ENCODE assay signal across 11 cellular contexts in the genomic region with DNA sequence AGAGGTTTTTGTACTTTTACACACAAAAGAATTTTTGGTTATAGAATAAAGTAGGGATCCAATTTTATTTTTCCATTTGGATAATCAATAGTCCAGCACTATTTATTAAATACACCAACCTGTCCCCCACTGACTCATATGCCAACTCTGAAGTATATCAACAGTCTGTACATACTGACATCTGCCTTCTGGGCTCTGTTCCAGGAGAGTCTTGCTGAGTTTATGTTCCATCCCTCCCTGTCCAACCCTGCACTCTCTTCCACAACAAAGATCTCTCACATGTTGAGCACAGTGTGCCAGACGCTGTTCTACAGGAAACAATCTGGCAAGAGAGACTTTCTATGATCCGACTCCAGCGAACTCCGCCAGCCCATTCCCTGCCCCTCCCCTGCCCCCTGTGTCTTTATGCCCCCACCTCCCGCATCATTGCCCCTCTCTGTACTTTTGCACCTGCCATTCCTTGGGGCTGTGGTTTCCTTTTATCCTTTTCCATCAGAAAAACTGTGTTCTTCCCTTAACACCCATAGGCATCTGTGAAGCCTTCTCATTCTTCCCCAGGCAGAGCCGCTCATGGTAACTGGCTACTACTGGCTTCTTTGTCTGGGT. TPM values are rescaled to one million over a fixed set of nuclear protein-coding genes. Genes with fewer than 3 reads are reported as not detected.
DNase-seq lines count a peak whose midpoint lies in the region; ATAC-seq and TF ChIP-seq lines count a peak whose summit lies in the region.
"Had no signal": no experiment of that assay in that cellular context is flagged by ENCODE, and none has a peak within 500 bp of the region (broad histone marks: within the 10 kb centered on the region; RNA-seq: fewer than 3 reads in every experiment).

No MANE protein-coding gene starts in this region.

- no peak overlapping the region for H3K9ac ChIP-seq in mammary epithelial cell (ENCODE audit: insufficient read depth, low read length)
- no peak overlapping the region for H3K9ac ChIP-seq in neuronal stem cell (ENCODE audit: low read depth, low read length, poor library complexity)
- H3K9ac ChIP-seq: KMS-11 had no signal

- CTCF ChIA-PET in mammary epithelial cell (lab: Charles Lee; ENCODE audit: low non-redundant PET), result no interaction called here

- no peak overlapping the region for H3K18ac ChIP-seq in neuronal stem cell (ENCODE audit: low read length)

- H3K27me3 Mint-ChIP-seq in stimulated activated memory B cell treated with anti-CD40 and anti-IgM and Interleukin-4, amounts not matched to agents 10 μg/mL and 1 μg/mL and 100 μg/mL, for 72 hours, result peaks cover 68% of the 10 kb centered on the region
- H3K27me3 Mint-ChIP-seq in nephron progenitor cell (ENCODE audit: low read depth, poor library complexity), result peaks cover 23% of the 10 kb centered on the region

- H3K4me2 ChIP-seq in mammary epithelial cell (ENCODE audit: insufficient read depth, low read depth, low read length) (peak overlapping the region; percentile 27), neuronal stem cell (ENCODE audit: insufficient read depth, low read length, poor library complexity, severe bottlenecking) (no peak overlapping the region)
- H3K4me2 ChIP-seq: KMS-11 had no signal

- no peak overlapping the region for H4K8ac ChIP-seq in neuronal stem cell (ENCODE audit: low read depth, low read length)

- H3K27me3 ChIP-seq in mammary epithelial cell (ENCODE audit: insufficient read depth, low read length), result peaks cover 6% of the 10 kb centered on the region
- peaks cover 0 to 31% (median 0%) of the 10 kb centered on the region in 3 experiments for H3K27me3 ChIP-seq in neuronal stem cell (ENCODE audit: control insufficient read depth in 3 of 3, insufficient read depth in 3 of 3, low read depth in 1 of 3, low read length in 3 of 3)

- no peak overlapping the region for H3K27ac ChIP-seq in mammary epithelial cell (ENCODE audit: insufficient read depth, low read depth, low read length)
- no peak overlapping the region for H3K27ac ChIP-seq in neuronal stem cell (replicated peaks; ENCODE audit: low read length)
- H3K27ac ChIP-seq: epithelial cell of prostate, KMS-11 had no signal

- no peak overlapping the region for H2BK15ac ChIP-seq in neuronal stem cell (ENCODE audit: low read length)

- H3K36me3 ChIP-seq in mammary epithelial cell (ENCODE audit: insufficient read depth, low read length), result no peaks in the 10 kb centered on the region
- no peaks in the 10 kb centered on the region for H3K36me3 ChIP-seq in neuronal stem cell (replicated peaks in 1 of 2; ENCODE audit: control insufficient read depth in 2 of 2, insufficient read depth in 2 of 2, low read length in 2 of 2)
- H3K36me3 ChIP-seq: HAP-1 had no signal

- H3K14ac ChIP-seq in neuronal stem cell (ENCODE audit: low read length), result no peak overlapping the region

- H2BK12ac ChIP-seq in neuronal stem cell (ENCODE audit: low read length), result no peak overlapping the region

- H3K23ac ChIP-seq in neuronal stem cell (ENCODE audit: low read depth, low read length, poor library complexity), result no peak overlapping the region

- no peak overlapping the region for H2BK120ac ChIP-seq in neuronal stem cell (ENCODE audit: low read depth, low read length)

- 4% methylated on average over 2 of the region's 6 CpGs for WGBS in mammary epithelial cell (ENCODE audit: low coverage, missing lambda C conversion rate)
- WGBS in neuronal stem cell (ENCODE audit: extremely low coverage in 2 of 2, insufficient read length in 2 of 2, insufficient replicate concordance in 1 of 2), 2 donors, result no CpG with 5 or more reads among the region's 6 CpGs

- H3K9me3 ChIP-seq in mammary epithelial cell (replicated peaks; ENCODE audit: insufficient read depth, low read length), result no peaks in the 10 kb centered on the region
- H3K9me3 ChIP-seq in neuronal stem cell (replicated peaks in 1 of 2; ENCODE audit: control insufficient read depth in 2 of 2, insufficient read depth in 1 of 2, low read depth in 1 of 2, low read length in 2 of 2), result peaks cover 0 to 3% of the 10 kb centered on the region in 2 donors
- H3K9me3 ChIP-seq: HAP-1 had no signal

- no peaks in the 10 kb centered on the region for H3K79me2 ChIP-seq in mammary epithelial cell (ENCODE audit: insufficient read depth, low read length)

- H4K20me1 ChIP-seq in mammary epithelial cell (ENCODE audit: insufficient read depth, low read length), result no peaks in the 10 kb centered on the region

- H3K79me1 ChIP-seq in neuronal stem cell (ENCODE audit: low read depth, low read length), result no peaks in the 10 kb centered on the region

- H3K4me3 ChIP-seq in mammary epithelial cell (replicated peaks in 1 of 3; ENCODE audit: insufficient read depth in 1 of 3, low read depth in 2 of 3, low read length in 3 of 3), result no peak overlapping the region
- no peak overlapping the region for H3K4me3 ChIP-seq in neuronal stem cell (ENCODE audit: low read length in 2 of 2)
- H3K4me3 ChIP-seq: HAP-1 had no signal

- no peak overlapping the region for H4K91ac ChIP-seq in neuronal stem cell (ENCODE audit: low read depth, low read length, poor library complexity)

- intact Hi-C loops in mammary epithelial cell (cut with micrococcal nuclease), result no loop called here

- BruUV-seq in mammary epithelial cell (replicated peaks; lab: Mats Ljungman, UMichigan), result no TSS peak

- H3K36me3 Mint-ChIP-seq in stimulated activated memory B cell treated with anti-CD40 and anti-IgM and Interleukin-4, amounts not matched to agents 10 μg/mL and 1 μg/mL and 100 μg/mL, for 72 hours, result peaks cover 5% of the 10 kb centered on the region
- no peaks in the 10 kb centered on the region for H3K36me3 Mint-ChIP-seq in nephron progenitor cell (ENCODE audit: low read depth)

- no peaks in the 10 kb centered on the region for H3K4me1 ChIP-seq in mammary epithelial cell (ENCODE audit: insufficient read depth, low read length)
- H3K4me1 ChIP-seq in neuronal stem cell (ENCODE audit: control insufficient read depth in 2 of 2, insufficient read depth in 1 of 2, low read depth in 1 of 2, low read length in 2 of 2), result peaks cover 0 to 6% of the 10 kb centered on the region in 2 donors
- H3K4me1 ChIP-seq: HAP-1 had no signal

- peak; percentile 71 for DNase-seq in DMS79 treated with DMSO at 0.1 percent for 48 hours (lab: John Stamatoyannopoulos, UW)
- DNase-seq in NCI-H2171 (lab: John Stamatoyannopoulos, UW), result peak; percentile 92
- DNase-seq in mammary epithelial cell, result peak; percentile 59
- DNase-seq in neuronal stem cell (ENCODE audit: low spot score), result no peak
- DNase-seq in stimulated activated naive CD8-positive, alpha-beta T cell treated with anti-CD3 and anti-CD28 coated beads, Interleukin-15, Interleukin-2, amounts not matched to agents 100 U/mL and 50 U/mL, for 24 hours, result no peak
- DNase-seq in MV-4-11 (lab: John Stamatoyannopoulos, UW), result no peak
- DNase-seq in nephron progenitor cell, result no peak

- H3K4me1 Mint-ChIP-seq in stimulated activated memory B cell treated with anti-CD40 and anti-IgM and Interleukin-4, amounts not matched to agents 10 μg/mL and 1 μg/mL and 100 μg/mL, for 72 hours, result no peaks in the 10 kb centered on the region
- H3K4me1 Mint-ChIP-seq in nephron progenitor cell, result peaks cover 19% of the 10 kb centered on the region

- H3K27ac Mint-ChIP-seq in stimulated activated memory B cell treated with anti-CD40 and anti-IgM and Interleukin-4, amounts not matched to agents 10 μg/mL and 1 μg/mL and 100 μg/mL, for 72 hours, result no peak overlapping the region
- no peak overlapping the region for H3K27ac Mint-ChIP-seq in nephron progenitor cell

- in situ Hi-C loops in mammary epithelial cell (cut with MboI; ENCODE audit: low sequenced_read_pairs in 2 of 2), result no loop called here

- H3K9me3 Mint-ChIP-seq in stimulated activated memory B cell treated with anti-CD40 and anti-IgM and Interleukin-4, amounts not matched to agents 10 μg/mL and 1 μg/mL and 100 μg/mL, for 72 hours, result peaks cover 9% of the 10 kb centered on the region
- peaks cover 14% of the 10 kb centered on the region for H3K9me3 Mint-ChIP-seq in nephron progenitor cell

- H3K4ac ChIP-seq in neuronal stem cell (ENCODE audit: low read length), result no peak overlapping the region

- dilution Hi-C loops in mammary epithelial cell (cut with HindIII; ENCODE audit: low sequenced_read_pairs), result loop anchor here (5.0 kb wide), 2 partner anchors 42 to 98 kb away; no protein-coding TSS in a partner anchor

- H3K4me3 Mint-ChIP-seq in stimulated activated memory B cell treated with anti-CD40 and anti-IgM and Interleukin-4, amounts not matched to agents 10 μg/mL and 1 μg/mL and 100 μg/mL, for 72 hours, result no peak overlapping the region
- no peak overlapping the region for H3K4me3 Mint-ChIP-seq in nephron progenitor cell

- no peak overlapping the region for H2BK5ac ChIP-seq in neuronal stem cell (ENCODE audit: low read length)

- ATAC-seq in stimulated activated naive CD8-positive, alpha-beta T cell treated with anti-CD3 and anti-CD28 coated beads, Interleukin-15, Interleukin-2, amounts not matched to agents 100 U/mL and 50 U/mL, for 24 hours, result no peak
- ATAC-seq in stimulated activated memory B cell treated with anti-CD40 and anti-IgM and Interleukin-4, amounts not matched to agents 10 μg/mL and 1 μg/mL and 100 μg/mL, for 72 hours, result no peak

- H2AK5ac ChIP-seq in neuronal stem cell (ENCODE audit: low read depth, low read length), result no peak overlapping the region

- no peak overlapping the region for H2AFZ ChIP-seq in mammary epithelial cell (ENCODE audit: low read depth, low read length)
- peak overlapping the region; percentile 44 for H2AFZ ChIP-seq in neuronal stem cell (ENCODE audit: low read length)

- TF ChIP-seq CTCF in mammary epithelial cell (conservative IDR thresholded peaks at IDR 0.05 in 1 of 2, IDR thresholded peaks at IDR 0.05 in 1 of 2; ENCODE audit: extremely low read depth in 1 of 2, insufficient read depth in 1 of 2, low read depth in 1 of 2, low read length in 2 of 2) (no peak), nephron progenitor cell (IDR thresholded peaks at IDR 0.05) (no peak)

RNA-seq across cellular contexts. Expression of a gene that starts 3.3 kb away (rescaled TPM):
- not detected for total RNA-seq in mammary epithelial cell
- polyA plus RNA-seq in mammary epithelial cell, result not detected
- not detected for polyA minus RNA-seq in mammary epithelial cell
- not detected for polyA plus RNA-seq in neuronal stem cell (2013, experiment 1 of 2)
- polyA plus RNA-seq in neuronal stem cell (2013, experiment 2 of 2), result not detected

RNA-seq across cellular contexts. Expression of a gene that starts 46.3 kb away (rescaled TPM):
- not detected for total RNA-seq in mammary epithelial cell
- polyA plus RNA-seq in mammary epithelial cell, result not detected
- not detected for polyA minus RNA-seq in mammary epithelial cell
- polyA plus RNA-seq in neuronal stem cell (2013, experiment 1 of 2), result 0.14 TPM
- polyA plus RNA-seq in neuronal stem cell (2013, experiment 2 of 2), result 0.17 TPM

RNA-seq across cellular contexts. Expression of a gene that starts 49.9 kb away (rescaled TPM):
- 10 to 100 TPM; 65.1 to 65.8 TPM for total RNA-seq in mammary epithelial cell
- 86.3 TPM for polyA plus RNA-seq in mammary epithelial cell
- 116 TPM for polyA minus RNA-seq in mammary epithelial cell
- polyA plus RNA-seq in neuronal stem cell (2013, experiment 1 of 2), result 182 TPM
- 177 TPM for polyA plus RNA-seq in neuronal stem cell (2013, experiment 2 of 2)

Comparison
In these comparisons a context has a peak if more than half of its experiments do, and no peak if none do; other contexts are left out.
1. DNase-seq: peak in DMS79 treated with DMSO at 0.1 percent for 48 hours (single experiment), NCI-H2171 (single experiment) and mammary epithelial cell (single experiment); none in neuronal stem cell (single experiment), stimulated activated naive CD8-positive, alpha-beta T cell treated with anti-CD3 and anti-CD28 coated beads, Interleukin-15, Interleukin-2, amounts not matched to agents 100 U/mL and 50 U/mL, for 24 hours (single experiment), MV-4-11 (single experiment) and nephron progenitor cell (single experiment).